10 cellular contexts compared by ENCODE assay signal in the genomic region with DNA sequence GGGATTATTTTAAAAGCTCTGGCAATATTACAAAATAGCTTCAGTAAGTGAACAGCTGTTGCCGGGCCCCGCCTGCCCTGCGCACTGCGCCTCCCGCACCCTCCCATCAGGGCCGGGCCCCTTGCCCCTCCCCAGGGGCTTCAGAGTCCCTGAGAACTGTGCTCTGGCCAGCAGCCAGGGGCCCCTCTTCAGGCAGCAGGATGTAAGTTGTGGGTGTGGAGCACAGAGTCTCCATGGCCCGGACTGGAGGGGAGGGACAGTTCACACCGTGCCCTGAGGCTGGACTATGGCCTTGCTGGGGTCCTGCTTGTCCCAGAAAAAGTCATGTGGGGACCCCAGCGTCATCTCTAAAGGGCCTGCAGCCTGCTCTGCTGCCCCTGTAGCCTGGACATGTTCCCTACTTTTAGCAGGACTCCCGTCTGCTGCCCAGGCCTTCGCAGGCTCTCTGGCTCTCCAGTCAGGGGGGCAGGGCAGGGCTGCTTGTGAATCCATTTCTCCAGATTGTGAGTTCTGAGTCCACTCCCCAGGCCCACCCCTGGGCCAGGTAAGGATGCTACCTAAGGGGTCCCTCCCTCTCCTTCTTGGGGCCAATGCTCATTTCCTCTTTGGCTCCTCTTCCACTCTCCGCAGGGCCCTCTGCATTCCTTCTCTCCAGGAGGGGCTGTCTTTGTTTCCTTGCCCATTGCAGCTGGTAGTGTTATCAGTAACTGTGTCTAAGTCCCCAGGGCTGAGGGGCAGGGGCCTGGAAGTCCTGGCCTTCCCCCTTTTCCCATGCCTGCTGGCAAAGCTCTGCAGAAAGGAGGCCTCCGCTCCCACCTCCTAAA. TPM values are rescaled to one million over a fixed set of nuclear protein-coding genes. Genes with fewer than 3 reads are reported as not detected.
A peak's percentile ranks its signal among the peaks of the same experiment; 100 is the strongest.
DNase-seq lines count a peak whose midpoint lies in the region; ATAC-seq and TF ChIP-seq lines count a peak whose summit lies in the region.
"Had no signal": no experiment of that assay in that cellular context is flagged by ENCODE, and none has a peak within 500 bp of the region (broad histone marks: within the 10 kb centered on the region; RNA-seq: fewer than 3 reads in every experiment).

No MANE protein-coding gene starts in this region.

- H3K79me2 ChIP-seq in PC-3 (ENCODE audit: low read length) = no peaks in the 10 kb centered on the region

- TF ChIP-seq POLR2A in transverse colon (IDR thresholded peaks at IDR 0.05) = no peak

- H4K20me1 ChIP-seq in PC-3 (ENCODE audit: low read length) = no peaks in the 10 kb centered on the region

- no peak for TF ChIP-seq EP300 in transverse colon (IDR thresholded peaks at IDR 0.05; ENCODE audit: low read depth)

- CTCF ChIA-PET in PC-3 (lab: Charles Lee) = no interaction called here

- no peak overlapping the region for H3K4me2 ChIP-seq in PC-3 (ENCODE audit: low read length)

- H3K4me1 ChIP-seq in transverse colon = peaks cover 11 to 15% (median 12%) of the 10 kb centered on the region in 4 donors
- H3K4me1 ChIP-seq in PC-3 (ENCODE audit: insufficient read depth, low read length) = no peaks in the 10 kb centered on the region

- in situ Hi-C loops in transverse colon (cut with MboI; ENCODE audit: low pct_ligation_motif_present in 1 of 4, low pct_unique_long_range_greater_than_20kb in 1 of 4, low sequenced_read_pairs in 3 of 4) = no loop called here

- H3K9me3 ChIP-seq in transverse colon = no peaks in the 10 kb centered on the region
- H3K9me3 ChIP-seq in PC-3 (ENCODE audit: low read length) = no peaks in the 10 kb centered on the region

- H3K36me3 ChIP-seq in transverse colon (no peaks in the 10 kb centered on the region), PC-3 (ENCODE audit: low read depth, low read length) (no peaks in the 10 kb centered on the region)

- H3K9ac ChIP-seq in PC-3 (ENCODE audit: low read length) = no peak overlapping the region

- H2AFZ ChIP-seq in PC-3 (ENCODE audit: low read length) = no peak overlapping the region

- POLR2A ChIA-PET in PC-3 (lab: Charles Lee; ENCODE audit: unreplicated experiment) = no interaction called here

- TF ChIP-seq CTCF in transverse colon (IDR thresholded peaks at IDR 0.05) = no peak
- no peak for TF ChIP-seq CTCF in PC-3 (conservative IDR thresholded peaks at IDR 0.05; ENCODE audit: low read depth, low read length)

- H3F3A ChIP-seq in PC-3 (ENCODE audit: low read length, unreplicated experiment) = no peaks in the 10 kb centered on the region

- ATAC-seq in PC-3 = no peak

- H3K27me3 ChIP-seq in transverse colon = no peaks in the 10 kb centered on the region
- H3K27me3 ChIP-seq in PC-3 (ENCODE audit: low read length) = peaks cover 11% of the 10 kb centered on the region; the same call in 1 of the 2 replicates

- peak overlapping the region; percentile 44 for H3K27ac ChIP-seq in caudate nucleus (ENCODE audit: low read depth, low read length)
- H3K27ac ChIP-seq in transverse colon = peak overlapping the region in 3 of 4 donors; percentile 20 to 72 (median 33)
- H3K27ac ChIP-seq in PC-3 (ENCODE audit: low read length) = no peak overlapping the region

- no peaks in the 10 kb centered on the region for H3K9me2 ChIP-seq in PC-3 (replicated peaks; ENCODE audit: low read length)

- WGBS in transverse colon (ENCODE audit: low coverage in 1 of 2), 2 donors = 18 to 26% methylated on average over 6 to 12 of the region's 13 CpGs

- H3K4me3 ChIP-seq in transverse colon (peak overlapping the region in 1 of 4 donors; percentile 7), PC-3 (ENCODE audit: low read length) (no peak overlapping the region)

- DNase-seq in NCI-H1436 (lab: John Stamatoyannopoulos, UW) (peak; percentile 66), NCI-H1436 treated with DMSO at 0.1 percent for 48 hours (lab: John Stamatoyannopoulos, UW) (no peak), caudate nucleus (lab: John Stamatoyannopoulos, UW) (peak in 2 of 61 donors; percentile 14 to 49), medulla oblongata (ENCODE audit: extremely low spot score) (peak; percentile 5), transverse colon (peak; percentile 22), SKM-1 treated with dmso at 0.1 percent for 144 hours (lab: John Stamatoyannopoulos, UW; ENCODE audit: unreplicated experiment) (no peak), PC-3 (no peak)
- DNase-seq in stimulated activated CD4-positive, alpha-beta T cell treated with anti-CD3 and anti-CD28 coated beads, Interleukin-12 subunit alpha, Interleukin-12 subunit beta, amount 100 ng/mL, for 4 hours = no peak
- DNase-seq: activated naive CD4-positive, alpha-beta T cell had no signal

- no TSS peak for BruUV-seq in PC-3 (replicated peaks; lab: Mats Ljungman, UMichigan)

- intact Hi-C loops in transverse colon (cut with DNase I; ENCODE audit: low total_unique reads) = no loop called here
- intact Hi-C loops in PC-3 (cut with micrococcal nuclease) = no loop called here

RNA-seq across cellular contexts. Expression of gene CACNA2D2, which starts 12.8 kb away (rescaled TPM):
- total RNA-seq in transverse colon = 1 to 10 TPM in 2 of 4 donors, under 1 TPM in 2; 0.48 to 2.2 (median 0.87) TPM
- 0.17 and 0.44 TPM in 2 replicates for total RNA-seq in PC-3 (2014; rRNA removed)

RNA-seq across cellular contexts. Expression of gene C3orf18, which starts 51.3 kb away (rescaled TPM):
- total RNA-seq in transverse colon (10 to 100 TPM in 1 of 4 donors, 1 to 10 TPM in 3; 1.9 to 10.2 (median 4.3) TPM), PC-3 (2014; rRNA removed) (31.2 and 33.9 TPM in 2 replicates)
- total RNA-seq: A172 had no signal

RNA-seq across cellular contexts. Expression of gene HEMK1, which starts 53.1 kb away (rescaled TPM):
- 10 to 100 TPM in 1 of 4 donors, 1 to 10 TPM in 3; 7.3 to 11.6 (median 7.9) TPM for total RNA-seq in transverse colon
- 20.3 and 22.2 TPM in 2 replicates for total RNA-seq in PC-3 (2014; rRNA removed)

Comparison
In these comparisons a context has a peak if more than half of its experiments do, and no peak if none do; other contexts are left out.
1. DNase-seq: peak in NCI-H1436 (single experiment), medulla oblongata (single experiment) and transverse colon (single experiment); none in NCI-H1436 treated with DMSO at 0.1 percent for 48 hours (single experiment), SKM-1 treated with dmso at 0.1 percent for 144 hours (single experiment), stimulated activated CD4-positive, alpha-beta T cell treated with anti-CD3 and anti-CD28 coated beads, Interleukin-12 subunit alpha, Interleukin-12 subunit beta, amount 100 ng/mL, for 4 hours (single experiment) and PC-3 (single experiment).